ENCODE assay signal across 17 cellular contexts in the genomic region with DNA sequence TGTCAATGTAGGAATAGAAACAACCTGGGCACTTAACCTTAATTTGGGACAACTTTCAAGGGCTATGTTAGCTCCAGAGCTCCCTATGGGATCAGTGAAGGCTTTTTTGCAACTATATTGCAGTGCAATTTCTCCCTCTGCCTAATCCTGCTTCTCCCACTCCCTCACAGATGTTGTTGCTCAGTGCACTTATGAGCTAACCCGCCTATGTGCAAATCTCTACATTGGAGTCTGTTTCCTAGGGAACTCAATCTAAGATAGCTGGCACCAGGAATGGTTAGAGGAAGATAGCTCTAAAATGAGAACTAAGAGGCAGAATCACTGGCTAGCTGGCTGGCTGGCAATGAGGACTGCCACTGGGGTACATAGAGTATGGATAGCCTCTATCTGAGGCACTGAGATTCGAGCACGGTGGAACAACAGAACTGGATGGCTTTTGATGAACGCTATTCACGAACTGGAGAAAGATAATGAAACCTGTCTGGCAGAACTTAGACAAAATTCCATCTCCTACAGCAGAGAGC.
"Had no signal": no experiment of that assay in that cellular context is flagged by ENCODE, and none has a peak within 500 bp of the region (broad histone marks: within the 10 kb centered on the region; RNA-seq: fewer than 3 reads in every experiment).

No MANE protein-coding gene starts in this region.

- H3K4me1 ChIP-seq: foreskin keratinocyte, lower lobe of right lung, sigmoid colon, thyroid gland had no signal

- H3K4me3 ChIP-seq: cardiac muscle cell, lower lobe of right lung, sigmoid colon, thyroid gland had no signal

- DNase-seq: activated B cell treated with CpG ODN at 0.5 μM for 24 hours; activated CD4-positive, alpha-beta memory T cell treated with anti-CD3 and anti-CD28 coated beads for 36 hours; activated CD4-positive, alpha-beta T cell treated with anti-CD3 and anti-CD28 coated beads for 4 hours; activated gamma-delta T cell; activated T-cell treated with anti-CD3 and anti-CD28 coated beads, Interleukin-2, amount 50 U/mL, for 48 hours; foreskin keratinocyte; glutamatergic neuron; islet precursor cell; lower lobe of right lung; occipital lobe; sigmoid colon; stimulated activated CD4-positive, alpha-beta T cell treated with anti-CD3 and anti-CD28 coated beads, Interleukin-4, amount 100 ng/mL, for 4 hours; stimulated activated naive B cell treated with anti-CD40 and anti-IgM and Interleukin-4, amounts not matched to agents 10 μg/mL and 1 μg/mL and 100 μg/mL, for 72 hours; thyroid gland had no signal

- H3K9me3 Mint-ChIP-seq: activated B cell treated with CpG ODN at 0.5 μM for 24 hours; activated CD4-positive, alpha-beta memory T cell treated with anti-CD3 and anti-CD28 coated beads for 36 hours; activated naive CD4-positive, alpha-beta T cell treated with anti-CD3 and anti-CD28 coated beads, Interleukin-2, amount 50 U/mL, for 24 hours; nephron; stimulated activated naive B cell treated with anti-CD40 and anti-IgM and Interleukin-4, amounts not matched to agents 10 μg/mL and 1 μg/mL and 100 μg/mL, for 72 hours had no signal

- H3K27me3 ChIP-seq: cardiac muscle cell, foreskin keratinocyte, sigmoid colon, thyroid gland had no signal

- ATAC-seq: foreskin keratinocyte; lower lobe of right lung; stimulated activated naive B cell treated with anti-CD40 and anti-IgM and Interleukin-4, amounts not matched to agents 10 μg/mL and 1 μg/mL and 100 μg/mL, for 72 hours had no signal

- H3K27me3 Mint-ChIP-seq: activated B cell treated with CpG ODN at 0.5 μM for 24 hours; activated CD4-positive, alpha-beta memory T cell treated with anti-CD3 and anti-CD28 coated beads for 36 hours; activated naive CD4-positive, alpha-beta T cell treated with anti-CD3 and anti-CD28 coated beads, Interleukin-2, amount 50 U/mL, for 24 hours; stimulated activated naive B cell treated with anti-CD40 and anti-IgM and Interleukin-4, amounts not matched to agents 10 μg/mL and 1 μg/mL and 100 μg/mL, for 72 hours had no signal

- H3K4me3 Mint-ChIP-seq: activated B cell treated with CpG ODN at 0.5 μM for 24 hours; activated CD4-positive, alpha-beta memory T cell treated with anti-CD3 and anti-CD28 coated beads for 36 hours; activated naive CD4-positive, alpha-beta T cell treated with anti-CD3 and anti-CD28 coated beads, Interleukin-2, amount 50 U/mL, for 24 hours; nephron; stimulated activated naive B cell treated with anti-CD40 and anti-IgM and Interleukin-4, amounts not matched to agents 10 μg/mL and 1 μg/mL and 100 μg/mL, for 72 hours had no signal

- H3K9me3 ChIP-seq: lower lobe of right lung, sigmoid colon, thyroid gland had no signal

- H3K27ac Mint-ChIP-seq: activated B cell treated with CpG ODN at 0.5 μM for 24 hours; activated CD4-positive, alpha-beta memory T cell treated with anti-CD3 and anti-CD28 coated beads for 36 hours; activated naive CD4-positive, alpha-beta T cell treated with anti-CD3 and anti-CD28 coated beads, Interleukin-2, amount 50 U/mL, for 24 hours; nephron; stimulated activated naive B cell treated with anti-CD40 and anti-IgM and Interleukin-4, amounts not matched to agents 10 μg/mL and 1 μg/mL and 100 μg/mL, for 72 hours had no signal

- H3K27ac ChIP-seq: cardiac muscle cell, foreskin keratinocyte, lower lobe of right lung, sigmoid colon, thyroid gland had no signal

- H3K4me1 Mint-ChIP-seq: activated B cell treated with CpG ODN at 0.5 μM for 24 hours; nephron; stimulated activated naive B cell treated with anti-CD40 and anti-IgM and Interleukin-4, amounts not matched to agents 10 μg/mL and 1 μg/mL and 100 μg/mL, for 72 hours had no signal
